8 cellular contexts compared by ENCODE assay signal in genomic region chr7:33716581-33717477, GRCh38.
DNase-seq lines count a peak whose midpoint lies in the region; ATAC-seq and TF ChIP-seq lines count a peak whose summit lies in the region.

No MANE protein-coding gene starts in this region.

- H3K27ac Mint-ChIP-seq in nephron progenitor cell, result no peak overlapping the region

- H3K9me3 Mint-ChIP-seq in nephron progenitor cell, result peaks cover 16% of the 10 kb centered on the region

- peaks cover 41% of the 10 kb centered on the region for H3K4me1 Mint-ChIP-seq in nephron progenitor cell

- H3K4me3 Mint-ChIP-seq in nephron progenitor cell, result no peak overlapping the region

- no peaks in the 10 kb centered on the region for H3K36me3 Mint-ChIP-seq in nephron progenitor cell (ENCODE audit: low read depth)

- H3K4me3 ChIP-seq in coronary artery, result no peak overlapping the region

- peaks cover 12% of the 10 kb centered on the region for H3K27me3 Mint-ChIP-seq in nephron progenitor cell (ENCODE audit: low read depth, poor library complexity)

- peak; percentile 37 for TF ChIP-seq CTCF in coronary artery (IDR thresholded peaks at IDR 0.05)
- TF ChIP-seq CTCF in nephron progenitor cell (IDR thresholded peaks at IDR 0.05), result peak; percentile 72

- no peak overlapping the region for H3K27ac ChIP-seq in coronary artery

- peak; percentile 2 for DNase-seq in DMS79 treated with DMSO at 0.1 percent for 48 hours (lab: John Stamatoyannopoulos, UW)
- DNase-seq in DMS79 (lab: John Stamatoyannopoulos, UW), result no peak
- peak; percentile 22 for DNase-seq in NCI-H1694 treated with DMSO at 0.1 percent for 48 hours (lab: John Stamatoyannopoulos, UW)
- no peak for DNase-seq in coronary artery (ENCODE audit: low spot score)
- DNase-seq in nephron progenitor cell, result no peak
- no peak for DNase-seq in NCI-H1930 (lab: John Stamatoyannopoulos, UW)
- DNase-seq in NCI-H187 treated with DMSO at 0.1 percent for 48 hours (lab: John Stamatoyannopoulos, UW), result no peak

- ATAC-seq in GM18498 (IDR thresholded peaks at IDR 0.05; ENCODE audit: unreplicated experiment), result no peak

Comparison
In these comparisons a context has a peak if more than half of its experiments do, and no peak if none do; other contexts are left out.
1. DNase-seq: peak in DMS79 treated with DMSO at 0.1 percent for 48 hours (single experiment) and NCI-H1694 treated with DMSO at 0.1 percent for 48 hours (single experiment); none in DMS79 (single experiment), coronary artery (single experiment), nephron progenitor cell (single experiment), NCI-H1930 (0 of 2) and NCI-H187 treated with DMSO at 0.1 percent for 48 hours (single experiment).